17 cellular contexts compared by ENCODE assay signal in the genomic region with DNA sequence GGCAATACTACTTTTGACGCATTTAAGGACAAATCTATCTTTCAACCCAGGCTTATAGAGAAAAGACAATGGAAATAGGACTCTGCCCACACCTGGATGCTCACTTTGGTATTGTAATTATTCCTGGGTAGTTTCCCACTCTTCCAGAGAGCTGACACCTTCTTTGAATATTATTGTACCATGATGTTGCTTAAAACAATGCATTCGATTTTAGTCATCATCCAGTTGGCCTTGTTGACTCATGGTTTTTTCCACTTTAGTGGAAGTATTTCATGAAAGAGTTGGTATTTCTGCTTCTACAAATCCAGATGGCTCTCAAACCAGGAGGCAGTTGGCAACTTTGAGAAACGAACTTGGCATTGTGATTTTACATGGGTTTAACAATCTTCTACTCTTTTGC.
"Had no signal": no experiment of that assay in that cellular context is flagged by ENCODE, and none has a peak within 500 bp of the region (broad histone marks: within the 10 kb centered on the region; RNA-seq: fewer than 3 reads in every experiment).

No MANE protein-coding gene starts in this region.

- H3K36me3 ChIP-seq: esophagus squamous epithelium, thyroid gland, uterus had no signal

- H3K9ac ChIP-seq: parathyroid adenoma had no signal

- H3K27ac ChIP-seq: dorsolateral prefrontal cortex, esophagus squamous epithelium, parathyroid adenoma, skin epidermis, thyroid gland, uterus had no signal

- DNase-seq: activated CD4-positive, alpha-beta T cell treated with anti-CD3 and anti-CD28 coated beads, Interleukin-2, amount 50 U/mL, for 1 hour; activated CD4-positive, CD25-positive, alpha-beta regulatory T cell; activated effector memory CD4-positive, alpha-beta T cell treated with Interleukin-2 at 50 U/mL for 16 hours; activated T-cell treated with anti-CD3 and anti-CD28 coated beads, Interleukin-2, amount 50 U/mL, for 24 hours; amygdala; dorsolateral prefrontal cortex; esophagus squamous epithelium; naive B cell; retina; stimulated activated CD4-positive, alpha-beta T cell treated with anti-CD3 and anti-CD28 coated beads, Interleukin-4, amount 100 ng/mL, for 4 hours; stimulated activated naive CD8-positive, alpha-beta T cell treated with anti-CD3 and anti-CD28 coated beads, Interleukin-15, amount 100 ng/mL, for 72 hours; T-helper 17 cell; thyroid gland; uterus had no signal

- ATAC-seq: activated naive CD4-positive, alpha-beta T cell treated with anti-CD3 and anti-CD28 coated beads, Interleukin-2, amount 50 U/mL, for 72 hours; stimulated activated naive CD8-positive, alpha-beta T cell treated with anti-CD3 and anti-CD28 coated beads, Interleukin-15, amount 100 ng/mL, for 72 hours; T-helper 17 cell had no signal

- H3K79me2 ChIP-seq: parathyroid adenoma had no signal

- H3K4me3 ChIP-seq: dorsolateral prefrontal cortex, esophagus squamous epithelium, skin epidermis, thyroid gland, uterus had no signal

- H3K9me3 ChIP-seq: esophagus squamous epithelium, thyroid gland, uterus had no signal

- H3K4me1 ChIP-seq: esophagus squamous epithelium, parathyroid adenoma, thyroid gland, uterus had no signal

- H3K27me3 ChIP-seq: esophagus squamous epithelium, thyroid gland, uterus had no signal

- H2AFZ ChIP-seq: parathyroid adenoma had no signal
